In genomic region chr19:8578642-8579265, GRCh38 we compare ENCODE assay signal across 8 cellular contexts. TPM values are rescaled to one million over a fixed set of nuclear protein-coding genes. Genes with fewer than 3 reads are reported as not detected.
DNase-seq lines count a peak whose midpoint lies in the region; ATAC-seq lines count a peak whose summit lies in the region.

No MANE protein-coding gene starts in this region.

- DNase-seq in NCI-H82 (lab: John Stamatoyannopoulos, UW) (peak; percentile 80), NCI-H82 treated with DMSO at 0.1 percent for 48 hours (lab: John Stamatoyannopoulos, UW; ENCODE audit: unreplicated experiment) (no peak), NCI-H2227 treated with DMSO at 0.1 percent for 48 hours (lab: John Stamatoyannopoulos, UW) (peak; percentile 17), dermis blood vessel endothelial cell (peak; percentile 80), lung microvascular endothelial cell (ENCODE audit: low read depth in 2 of 2) (peak; percentile 65 to 67)
- DNase-seq in activated CD4-positive, alpha-beta T cell treated with anti-CD3 and anti-CD28 coated beads, Interleukin-2, amount 50 U/mL, for 48 hours, result peak; percentile 89 to 93
- DNase-seq in stimulated activated CD8-positive, alpha-beta memory T cell treated with anti-CD3 and anti-CD28 coated beads, Interleukin-15, amount 100 ng/mL, for 48 hours (ENCODE audit: low read depth in 2 of 2), result peak; percentile 48 to 66

- ATAC-seq in GM21786 (IDR thresholded peaks at IDR 0.05; ENCODE audit: unreplicated experiment), result no peak

RNA-seq across cellular contexts. Expression of gene MYO1F, which starts 1.5 kb away (rescaled TPM):
- total RNA-seq in dermis blood vessel endothelial cell (0.14 and 0.34 TPM in 2 replicates), lung microvascular endothelial cell (0.22 and 0.40 TPM in 2 replicates)

RNA-seq across cellular contexts. Expression of gene ADAMTS10, which starts 31.8 kb away (rescaled TPM):
- total RNA-seq in dermis blood vessel endothelial cell (4.8 and 13.8 TPM in 2 replicates), lung microvascular endothelial cell (4.1 and 17.1 TPM in 2 replicates)

RNA-seq across cellular contexts. Expression of gene NFILZ, which starts 51.7 kb away (rescaled TPM):
- total RNA-seq in dermis blood vessel endothelial cell, result not detected in 2 replicates
- total RNA-seq in lung microvascular endothelial cell, result not detected in 2 replicates
